Comparison of ENCODE assay signal across 2 cellular contexts in the genomic region with DNA sequence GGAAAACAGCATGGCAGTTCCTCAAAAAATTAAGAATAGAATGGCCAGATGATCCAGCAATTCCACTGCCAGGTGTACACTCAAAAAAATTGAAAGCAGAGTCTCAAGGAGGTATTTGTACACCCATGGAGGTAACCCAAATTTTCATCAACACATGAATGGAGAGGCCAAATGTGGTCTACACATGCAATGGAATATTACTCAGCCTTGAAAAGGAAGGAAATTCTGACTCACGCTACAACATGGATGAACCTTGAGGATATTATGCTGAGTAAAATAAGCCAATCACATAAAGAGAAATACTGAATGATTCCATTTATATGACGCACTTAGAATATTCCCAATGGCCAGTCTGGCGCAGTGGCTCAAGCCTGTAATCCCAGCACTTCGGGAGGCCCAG.
TF ChIP-seq lines count a peak whose summit lies in the region.

No MANE protein-coding gene starts in this region.

TF ChIP-seq in HEK293, 187 proteins besides CTCF, POLR2A, EP300 and RAD21:
- TF ChIP-seq ZNF146 (tag by site-specific recombination; IDR thresholded peaks at IDR 0.05), result peak; percentile 70

TF ChIP-seq in K562, 482 proteins besides CTCF, POLR2A, EP300 and RAD21:
- TF ChIP-seq ADNP (tag; IDR thresholded peaks at IDR 0.05), result 0 out of 2 replicates have a peak, but pooled peaks have one; percentile 20
- peak; percentile 57 for TF ChIP-seq RBM25 (IDR thresholded peaks at IDR 0.05; ENCODE audit: low read depth, low read length, severe bottlenecking)
- TF ChIP-seq ZNF146 (CRISPR knock-in tag; IDR thresholded peaks at IDR 0.05; ENCODE audit: unreplicated experiment), result peak; percentile 92
